ENCODE assay signal across 8 cellular contexts in genomic region chrX:153946910-153947769, GRCh38. TPM values are rescaled to one million over a fixed set of nuclear protein-coding genes. Genes with fewer than 3 reads are reported as not detected.
DNase-seq lines count a peak whose midpoint lies in the region; TF ChIP-seq lines count a peak whose summit lies in the region.

No MANE protein-coding gene starts in this region.

- no peak for TF ChIP-seq POLR2A in prostate gland (IDR thresholded peaks at IDR 0.05)

- peaks cover 8% of the 10 kb centered on the region for H3F3A ChIP-seq in SU-DHL-6 (ENCODE audit: insufficient read depth)

- no peaks in the 10 kb centered on the region for H3K9me2 ChIP-seq in SU-DHL-6 (replicated peaks; ENCODE audit: insufficient read depth, low read length)

- 0 out of 2 replicates have a peak, but pooled peaks cover 5% of the 10 kb centered on the region for H3K4me1 Mint-ChIP-seq in HFFc6 (ENCODE audit: low read depth)
- peaks cover 25% of the 10 kb centered on the region for H3K4me1 Mint-ChIP-seq in activated naive CD8-positive, alpha-beta T cell treated with anti-CD3 and anti-CD28 coated beads for 36 hours

- H3K79me2 ChIP-seq in SU-DHL-6 (ENCODE audit: insufficient read depth, low read length) = no peaks in the 10 kb centered on the region

- in situ Hi-C loops in G401 (cut with HindIII; ENCODE audit: low sequenced_read_pairs) = no loop called here

- intact Hi-C loops in head of caudate nucleus (cut with DNase I) (loop anchor here (2.0 kb wide), 1 partner anchor 182 kb away; the partner anchor contains the start of gene PLXNB3), prostate gland (cut with DNase I) (loop anchor here (5.0 kb wide), 1 partner anchor 185 kb away; the partner anchor contains the start of gene PLXNB3)

- DNase-seq in G401 (ENCODE audit: low spot score) = peak; percentile 67
- peak; percentile 65 for DNase-seq in HFFc6
- DNase-seq in NCI-H1105 treated with DMSO at 0.1 percent for 48 hours (lab: John Stamatoyannopoulos, UW) = peak; percentile 82
- DNase-seq in activated naive CD8-positive, alpha-beta T cell treated with anti-CD3 and anti-CD28 coated beads for 36 hours = peak; percentile 79
- peak in 41 of 42 donors; percentile 35 to 85 (median 74) for DNase-seq in head of caudate nucleus
- DNase-seq in prostate gland (ENCODE audit: low spot score) = no peak
- DNase-seq in cortex of kidney (lab: John Stamatoyannopoulos, UW) = no peak

- H3K27ac ChIP-seq in SU-DHL-6 (ENCODE audit: low read depth, low read length) = no peak overlapping the region
- no peak overlapping the region for H3K27ac ChIP-seq in prostate gland

- no peak overlapping the region for H3K9ac ChIP-seq in SU-DHL-6 (ENCODE audit: low read length)

- no peaks in the 10 kb centered on the region for H4K20me1 ChIP-seq in SU-DHL-6 (ENCODE audit: low read depth, low read length)

- H3K27me3 Mint-ChIP-seq in HFFc6 (ENCODE audit: insufficient read depth) = no peaks in the 10 kb centered on the region; the same call in 1 of the 2 replicates
- no peaks in the 10 kb centered on the region for H3K27me3 Mint-ChIP-seq in activated naive CD8-positive, alpha-beta T cell treated with anti-CD3 and anti-CD28 coated beads for 36 hours

- H3K4me1 ChIP-seq in prostate gland (replicated peaks) = no peaks in the 10 kb centered on the region

- H3K9me3 ChIP-seq in SU-DHL-6 (ENCODE audit: insufficient read depth, low read length) (no peaks in the 10 kb centered on the region), prostate gland (no peaks in the 10 kb centered on the region)

- H3K4me2 ChIP-seq in SU-DHL-6 (ENCODE audit: low read depth, low read length, poor library complexity, severe bottlenecking) = no peak overlapping the region

- 51% methylated on average over 15 of the region's 23 CpGs for WGBS in prostate gland

- peak overlapping the region; percentile 47; the same call in 1 of the 2 replicates for H3K4me3 Mint-ChIP-seq in HFFc6
- H3K4me3 Mint-ChIP-seq in activated naive CD8-positive, alpha-beta T cell treated with anti-CD3 and anti-CD28 coated beads for 36 hours = peak overlapping the region; percentile 41

- no peak overlapping the region for H3K4me3 ChIP-seq in SU-DHL-6 (ENCODE audit: insufficient read depth, low read length, poor library complexity, severe bottlenecking)
- no peak overlapping the region for H3K4me3 ChIP-seq in prostate gland

- TF ChIP-seq CTCF in HFFc6 (IDR thresholded peaks at IDR 0.05) (peak; percentile 85), SU-DHL-6 (IDR thresholded peaks at IDR 0.05; ENCODE audit: insufficient read depth, low read length, poor library complexity, severe bottlenecking) (peak; percentile 84), prostate gland (IDR thresholded peaks at IDR 0.05) (peak; percentile 52 to 83 (median 72))

- H3K27me3 ChIP-seq in SU-DHL-6 (ENCODE audit: low read length) (no peaks in the 10 kb centered on the region), prostate gland (replicated peaks; ENCODE audit: insufficient read depth) (no peaks in the 10 kb centered on the region)

- peak overlapping the region; percentile 72 for H3K27ac Mint-ChIP-seq in HFFc6
- peak overlapping the region; percentile 81 for H3K27ac Mint-ChIP-seq in activated naive CD8-positive, alpha-beta T cell treated with anti-CD3 and anti-CD28 coated beads for 36 hours

- H2AFZ ChIP-seq in SU-DHL-6 (ENCODE audit: low read depth, low read length, severe bottlenecking) = no peak overlapping the region

- no peaks in the 10 kb centered on the region for H3K36me3 ChIP-seq in SU-DHL-6 (ENCODE audit: low read length)
- no peaks in the 10 kb centered on the region for H3K36me3 ChIP-seq in prostate gland

- H3K36me3 Mint-ChIP-seq in HFFc6 (ENCODE audit: low read depth) = peaks cover 5% of the 10 kb centered on the region
- H3K36me3 Mint-ChIP-seq in activated naive CD8-positive, alpha-beta T cell treated with anti-CD3 and anti-CD28 coated beads for 36 hours = peaks cover 15% of the 10 kb centered on the region

- no peaks in the 10 kb centered on the region for H3K9me3 Mint-ChIP-seq in HFFc6
- H3K9me3 Mint-ChIP-seq in activated naive CD8-positive, alpha-beta T cell treated with anti-CD3 and anti-CD28 coated beads for 36 hours = no peaks in the 10 kb centered on the region

RNA-seq across cellular contexts. Expression of gene RENBP, which starts 2.7 kb away (rescaled TPM):
- 7.1 and 8.4 TPM in 2 replicates for total RNA-seq in G401 (2014; rRNA removed; shearing (Covaris generic))
- total RNA-seq in HFFc6 (2021; fragmentation: NEBNext Ultra II Directional; extraction: Animal tissue kit (Norgen Biotek cat#: 25700)) = under 1 TPM in 4 of 6 experiments, not detected in 2; 0.23 to 0.75 (median 0.40) TPM
- 10 to 100 TPM; 15.2 to 15.7 TPM for total RNA-seq in activated naive CD8-positive, alpha-beta T cell treated with anti-CD3 and anti-CD28 coated beads for 36 hours
- 1 to 10 TPM; 2.4 to 4.4 TPM for total RNA-seq in prostate gland

RNA-seq across cellular contexts. Expression of gene NAA10, which starts 12.3 kb away (rescaled TPM):
- 136 and 159 TPM in 2 replicates for total RNA-seq in G401 (2014; rRNA removed; shearing (Covaris generic))
- total RNA-seq in HFFc6 (2021; fragmentation: NEBNext Ultra II Directional; extraction: Animal tissue kit (Norgen Biotek cat#: 25700)) = 100 to 1,000 TPM; 130 to 160 (median 146) TPM
- total RNA-seq in activated naive CD8-positive, alpha-beta T cell treated with anti-CD3 and anti-CD28 coated beads for 36 hours = 100 to 1,000 TPM; 150 to 153 TPM
- total RNA-seq in prostate gland = 10 to 100 TPM; 47.5 to 64.9 TPM

RNA-seq across cellular contexts. Expression of gene ARHGAP4, which starts 21.1 kb away (rescaled TPM):
- 55.7 and 62.6 TPM in 2 replicates for total RNA-seq in G401 (2014; rRNA removed; shearing (Covaris generic))
- under 1 TPM; 0.18 to 0.63 (median 0.48) TPM for total RNA-seq in HFFc6 (2021; fragmentation: NEBNext Ultra II Directional; extraction: Animal tissue kit (Norgen Biotek cat#: 25700))
- total RNA-seq in activated naive CD8-positive, alpha-beta T cell treated with anti-CD3 and anti-CD28 coated beads for 36 hours = 100 to 1,000 TPM; 112 to 123 TPM
- total RNA-seq in prostate gland = 10 to 100 TPM; 11.9 to 41.1 TPM

RNA-seq across cellular contexts. Expression of gene HCFC1, which starts 24.5 kb away (rescaled TPM):
- 12.4 and 16.1 TPM in 2 replicates for total RNA-seq in G401 (2014; rRNA removed; shearing (Covaris generic))
- 10 to 100 TPM; 52.1 to 62.1 (median 59.0) TPM for total RNA-seq in HFFc6 (2021; fragmentation: NEBNext Ultra II Directional; extraction: Animal tissue kit (Norgen Biotek cat#: 25700))
- total RNA-seq in activated naive CD8-positive, alpha-beta T cell treated with anti-CD3 and anti-CD28 coated beads for 36 hours = 100 to 1,000 TPM; 140 to 142 TPM
- 100 to 1,000 TPM in 1 of 2 donors, 10 to 100 TPM in 1; 67.7 to 115 TPM for total RNA-seq in prostate gland

RNA-seq across cellular contexts. Expression of gene TMEM187, which starts 25.4 kb away (rescaled TPM):
- 1.4 and 7.4 TPM in 2 replicates for total RNA-seq in G401 (2014; rRNA removed; shearing (Covaris generic))
- 1 to 10 TPM; 3.1 to 8.0 (median 5.7) TPM for total RNA-seq in HFFc6 (2021; fragmentation: NEBNext Ultra II Directional; extraction: Animal tissue kit (Norgen Biotek cat#: 25700))
- total RNA-seq in activated naive CD8-positive, alpha-beta T cell treated with anti-CD3 and anti-CD28 coated beads for 36 hours = 1 to 10 TPM; 3.4 to 6.2 TPM
- total RNA-seq in prostate gland = 10 to 100 TPM; 16.9 to 18.2 TPM

Comparison
In these comparisons a context has a peak if more than half of its experiments do, and no peak if none do; other contexts are left out.
1. DNase-seq: peak in G401 (single experiment), HFFc6 (single experiment), NCI-H1105 treated with DMSO at 0.1 percent for 48 hours (single experiment), activated naive CD8-positive, alpha-beta T cell treated with anti-CD3 and anti-CD28 coated beads for 36 hours (single experiment) and head of caudate nucleus (41 of 42); none in prostate gland (single experiment) and cortex of kidney (single experiment).
2. RNA of gene ARHGAP4, which starts 21.1 kb away (total RNA-seq): 112 to 123 TPM in activated naive CD8-positive, alpha-beta T cell treated with anti-CD3 and anti-CD28 coated beads for 36 hours, 55.7 to 62.6 TPM in G401 and 11.9 to 41.1 TPM in prostate gland; 0.18 to 0.63 TPM in HFFc6; every median in the first group is over 4 times any median in the second.
3. Peak in every context shown above with its lines, with median percentiles within 50 percentile points of each other: CTCF ChIP-seq.